ENCODE assay signal across 12 cellular contexts in the genomic region with DNA sequence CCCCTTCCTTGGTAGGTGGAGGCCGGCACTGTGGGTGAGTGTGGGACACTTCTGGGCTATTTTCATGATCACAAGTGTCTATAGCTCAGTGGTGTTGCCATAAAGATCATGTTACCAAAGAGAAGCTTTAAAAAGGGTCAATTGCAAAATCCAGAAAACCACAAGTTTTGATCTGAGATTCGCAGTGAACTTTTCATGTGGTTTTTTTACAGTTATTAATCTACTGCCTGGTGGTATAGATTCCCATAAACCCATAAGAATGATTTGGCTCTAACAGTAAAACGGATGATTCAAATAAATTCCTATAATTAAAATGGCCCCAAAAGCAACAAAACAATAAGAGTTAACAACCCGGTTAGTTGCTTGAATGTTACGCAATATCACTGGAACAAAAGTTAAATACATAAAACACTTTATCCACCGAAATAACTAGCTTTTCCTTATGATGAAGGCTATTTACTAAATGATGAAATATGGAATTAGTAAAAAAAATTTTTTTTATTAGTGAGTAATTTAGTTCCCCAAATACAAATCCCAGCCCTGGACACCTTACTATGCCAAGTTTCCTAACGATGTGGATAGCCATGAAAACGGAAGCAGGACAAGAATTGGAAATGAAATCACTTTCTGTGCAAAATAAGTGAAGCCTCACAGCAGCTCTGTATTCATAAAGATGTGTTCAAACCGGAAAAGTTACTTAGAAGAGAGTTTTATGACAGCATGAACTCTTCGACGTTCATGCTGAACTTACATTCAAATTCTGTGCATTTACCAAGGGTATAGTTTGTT.
DNase-seq lines count a peak whose midpoint lies in the region; ATAC-seq and TF ChIP-seq lines count a peak whose summit lies in the region.
"Had no signal": no experiment of that assay in that cellular context is flagged by ENCODE, and none has a peak within 500 bp of the region (broad histone marks: within the 10 kb centered on the region; RNA-seq: fewer than 3 reads in every experiment).

No MANE protein-coding gene starts in this region.

- no peaks in the 10 kb centered on the region for H3K36me3 ChIP-seq in A673 (ENCODE audit: insufficient read depth, low read length, poor library complexity, severe bottlenecking)
- no peaks in the 10 kb centered on the region for H3K36me3 ChIP-seq in aorta (ENCODE audit: control insufficient read depth in 1 of 2, insufficient read depth in 2 of 2, low read length in 1 of 2)
- no peaks in the 10 kb centered on the region for H3K36me3 ChIP-seq in ovary

- H3K9me3 Mint-ChIP-seq in stimulated activated memory B cell treated with anti-CD40 and anti-IgM and Interleukin-4, amounts not matched to agents 10 μg/mL and 1 μg/mL and 100 μg/mL, for 72 hours = no peaks in the 10 kb centered on the region

- CTCF ChIA-PET in A673 (lab: Charles Lee) = no interaction called here

- no peak overlapping the region for H3K27ac ChIP-seq in A673 (ENCODE audit: low read depth, low read length, poor library complexity, severe bottlenecking)
- H3K27ac ChIP-seq in aorta (ENCODE audit: low read depth in 1 of 2, low read length in 2 of 2) = no peak overlapping the region
- no peak overlapping the region for H3K27ac ChIP-seq in ovary

- H3K27me3 Mint-ChIP-seq in stimulated activated memory B cell treated with anti-CD40 and anti-IgM and Interleukin-4, amounts not matched to agents 10 μg/mL and 1 μg/mL and 100 μg/mL, for 72 hours = peaks cover 12% of the 10 kb centered on the region

- H3K4me1 Mint-ChIP-seq in stimulated activated memory B cell treated with anti-CD40 and anti-IgM and Interleukin-4, amounts not matched to agents 10 μg/mL and 1 μg/mL and 100 μg/mL, for 72 hours = peaks cover 6% of the 10 kb centered on the region
- H3K4me1 Mint-ChIP-seq: T-helper 17 cell had no signal

- H3K36me3 Mint-ChIP-seq in stimulated activated memory B cell treated with anti-CD40 and anti-IgM and Interleukin-4, amounts not matched to agents 10 μg/mL and 1 μg/mL and 100 μg/mL, for 72 hours = no peaks in the 10 kb centered on the region

- H3K9me3 ChIP-seq in A673 (ENCODE audit: low read depth, low read length, poor library complexity, severe bottlenecking) = no peaks in the 10 kb centered on the region
- H3K9me3 ChIP-seq in aorta (ENCODE audit: control insufficient read depth, low read length) = no peaks in the 10 kb centered on the region
- H3K9me3 ChIP-seq in ovary = no peaks in the 10 kb centered on the region

- H3K27ac Mint-ChIP-seq in stimulated activated memory B cell treated with anti-CD40 and anti-IgM and Interleukin-4, amounts not matched to agents 10 μg/mL and 1 μg/mL and 100 μg/mL, for 72 hours = no peak overlapping the region
- H3K27ac Mint-ChIP-seq: T-helper 17 cell had no signal

- no peak overlapping the region for H3K4me3 ChIP-seq in A673 (ENCODE audit: low read depth, low read length, poor library complexity, severe bottlenecking)
- no peak overlapping the region for H3K4me3 ChIP-seq in aorta (ENCODE audit: low read length in 2 of 2)
- no peak overlapping the region for H3K4me3 ChIP-seq in ovary

- no peak for TF ChIP-seq POLR2A in ovary (IDR thresholded peaks at IDR 0.05)

- DNase-seq in A673 (ENCODE audit: low spot score) (peak; percentile 38), HS-27A (ENCODE audit: low read depth) (peak; percentile 33), astrocyte of the hippocampus (ENCODE audit: low read depth, low spot score) (peak; percentile 37), left kidney (ENCODE audit: low read depth, low spot score) (peak; percentile 25), aorta (no peak), NCI-H524 (lab: John Stamatoyannopoulos, UW) (no peak), ovary (no peak)
- DNase-seq: C1 segment of cervical spinal cord; NCI-H526; stimulated activated naive CD4-positive, alpha-beta T cell; T-helper 17 cell had no signal

- H3K4me1 ChIP-seq in A673 (ENCODE audit: insufficient read depth, low read length, poor library complexity, severe bottlenecking) (peaks cover 27% of the 10 kb centered on the region), aorta (ENCODE audit: control insufficient read depth in 1 of 2, insufficient read depth in 2 of 2, low read length in 2 of 2) (no peaks in the 10 kb centered on the region), ovary (ENCODE audit: insufficient read depth) (no peaks in the 10 kb centered on the region)

- intact Hi-C loops in A673 (cut with micrococcal nuclease; ENCODE audit: unreplicated experiment) (no loop called here), aorta (cut with DNase I) (no loop called here), ovary (cut with DNase I) (no loop called here)

- POLR2A ChIA-PET in A673 (lab: Charles Lee; ENCODE audit: low non-redundant PET) = no interaction called here

- 76 to 79% methylated on average over 11 of the region's 11 CpGs for WGBS in aorta, 2 donors
- WGBS in ovary, 3 donors = 45 to 55% (median 55%) methylated on average over 11 of the region's 11 CpGs

- ATAC-seq in stimulated activated memory B cell treated with anti-CD40 and anti-IgM and Interleukin-4, amounts not matched to agents 10 μg/mL and 1 μg/mL and 100 μg/mL, for 72 hours = no peak
- ATAC-seq in aorta (ENCODE audit: low FRiP score) = no peak
- ATAC-seq: T-helper 17 cell had no signal

- no peak overlapping the region for H3K4me3 Mint-ChIP-seq in stimulated activated memory B cell treated with anti-CD40 and anti-IgM and Interleukin-4, amounts not matched to agents 10 μg/mL and 1 μg/mL and 100 μg/mL, for 72 hours
- H3K4me3 Mint-ChIP-seq: T-helper 17 cell had no signal

- H3K27me3 ChIP-seq in A673 (replicated peaks; ENCODE audit: insufficient read depth, low read depth, low read length, poor library complexity) = no peaks in the 10 kb centered on the region
- no peaks in the 10 kb centered on the region for H3K27me3 ChIP-seq in aorta (ENCODE audit: control insufficient read depth in 1 of 2, insufficient read depth in 2 of 2, low read length in 1 of 2)
- no peaks in the 10 kb centered on the region for H3K27me3 ChIP-seq in ovary

- BruUV-seq in A673 (replicated peaks; lab: Mats Ljungman, UMichigan) = no TSS peak

- TF ChIP-seq EP300 in ovary (IDR thresholded peaks at IDR 0.05) = no peak

- TF ChIP-seq CTCF in A673 (conservative IDR thresholded peaks at IDR 0.05; ENCODE audit: low read depth, low read length) = no peak
- no peak for TF ChIP-seq CTCF in ovary (IDR thresholded peaks at IDR 0.05)

Comparison
In these comparisons a context has a peak if more than half of its experiments do, and no peak if none do; other contexts are left out.
1. DNase-seq: peak in A673 (single experiment), HS-27A (single experiment), astrocyte of the hippocampus (single experiment) and left kidney (single experiment); none in aorta (0 of 2), NCI-H524 (0 of 2) and ovary (0 of 5).